In genomic region chr1:145942405-145942804, GRCh38 we compare ENCODE assay signal across 16 cellular contexts.
"Had no signal": no experiment of that assay in that cellular context is flagged by ENCODE, and none has a peak within 500 bp of the region (broad histone marks: within the 10 kb centered on the region; RNA-seq: fewer than 3 reads in every experiment).

No MANE protein-coding gene starts in this region.

- ATAC-seq: gastroesophageal sphincter; stimulated activated naive B cell treated with anti-CD40 and anti-IgM and Interleukin-4, amounts not matched to agents 10 μg/mL and 1 μg/mL and 100 μg/mL, for 72 hours had no signal

- H2AFZ ChIP-seq: parathyroid adenoma had no signal

- H3K4me3 ChIP-seq: adrenal gland, colonic mucosa, gastroesophageal sphincter, left ventricle myocardium inferior, skin epidermis had no signal

- H3K9me3 ChIP-seq: adrenal gland, colonic mucosa, gastroesophageal sphincter, left ventricle myocardium inferior had no signal

- H3K9ac ChIP-seq: parathyroid adenoma had no signal

- H3K27ac ChIP-seq: adrenal gland, colonic mucosa, gastroesophageal sphincter, left ventricle myocardium inferior, parathyroid adenoma had no signal

- DNase-seq: activated B cell treated with CpG ODN at 0.5 μM for 24 hours; activated CD4-positive, alpha-beta T cell treated with anti-CD3 and anti-CD28 coated beads, Interleukin-2, amount 50 U/mL, for 1 hour; activated gamma-delta T cell treated with Interleukin-2 at 50 U/mL for 16 hours; activated T-cell treated with anti-CD3 and anti-CD28 coated beads, Interleukin-2, amount 50 U/mL, for 1 hour; adrenal gland; caudate nucleus; colonic mucosa; islet precursor cell; left ventricle myocardium inferior; stimulated activated naive B cell treated with anti-CD40 and anti-IgM and Interleukin-4, amounts not matched to agents 10 μg/mL and 1 μg/mL and 100 μg/mL, for 72 hours; substantia nigra; T-helper 2 cell; trophoblast cell had no signal

- H3K4me1 ChIP-seq: adrenal gland, colonic mucosa, left ventricle myocardium inferior, parathyroid adenoma had no signal

- H3K27ac Mint-ChIP-seq: activated B cell treated with CpG ODN at 0.5 μM for 24 hours had no signal

- H3K9me3 Mint-ChIP-seq: activated B cell treated with CpG ODN at 0.5 μM for 24 hours; stimulated activated naive B cell treated with anti-CD40 and anti-IgM and Interleukin-4, amounts not matched to agents 10 μg/mL and 1 μg/mL and 100 μg/mL, for 72 hours had no signal

- H3K4me3 Mint-ChIP-seq: activated B cell treated with CpG ODN at 0.5 μM for 24 hours; stimulated activated naive B cell treated with anti-CD40 and anti-IgM and Interleukin-4, amounts not matched to agents 10 μg/mL and 1 μg/mL and 100 μg/mL, for 72 hours had no signal

- H3K4me1 Mint-ChIP-seq: activated B cell treated with CpG ODN at 0.5 μM for 24 hours had no signal

- H3K27me3 ChIP-seq: adrenal gland, colonic mucosa, gastroesophageal sphincter had no signal

- H3K27me3 Mint-ChIP-seq: activated B cell treated with CpG ODN at 0.5 μM for 24 hours; stimulated activated naive B cell treated with anti-CD40 and anti-IgM and Interleukin-4, amounts not matched to agents 10 μg/mL and 1 μg/mL and 100 μg/mL, for 72 hours had no signal

- H3K36me3 ChIP-seq: colonic mucosa had no signal
